Comparison of ENCODE assay signal across 1 cellular context in the genomic region with DNA sequence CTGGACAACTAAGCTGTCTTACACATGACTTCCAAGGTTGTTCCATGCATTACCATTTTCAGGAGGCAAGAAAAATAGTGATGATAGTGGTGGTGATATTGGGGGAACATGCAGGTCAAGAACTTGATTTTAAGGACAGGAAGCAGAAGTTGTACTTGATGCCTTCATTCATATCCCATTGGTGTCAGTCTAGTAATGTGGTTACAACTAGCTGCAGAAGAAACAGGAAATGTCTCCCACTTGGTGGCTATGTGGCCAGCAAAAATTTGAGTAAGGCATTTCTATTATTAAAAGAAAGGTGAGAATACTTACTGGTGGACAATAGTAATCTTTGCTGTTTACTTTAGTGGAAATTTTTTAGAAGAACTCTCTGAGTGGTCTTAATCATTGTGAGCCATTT.
TF ChIP-seq lines count a peak whose summit lies in the region.

No MANE protein-coding gene starts in this region.

TF ChIP-seq in SK-N-SH, 30 proteins besides CTCF, POLR2A, EP300 and RAD21 (continued from another document):
- TF ChIP-seq, protein P1, sequence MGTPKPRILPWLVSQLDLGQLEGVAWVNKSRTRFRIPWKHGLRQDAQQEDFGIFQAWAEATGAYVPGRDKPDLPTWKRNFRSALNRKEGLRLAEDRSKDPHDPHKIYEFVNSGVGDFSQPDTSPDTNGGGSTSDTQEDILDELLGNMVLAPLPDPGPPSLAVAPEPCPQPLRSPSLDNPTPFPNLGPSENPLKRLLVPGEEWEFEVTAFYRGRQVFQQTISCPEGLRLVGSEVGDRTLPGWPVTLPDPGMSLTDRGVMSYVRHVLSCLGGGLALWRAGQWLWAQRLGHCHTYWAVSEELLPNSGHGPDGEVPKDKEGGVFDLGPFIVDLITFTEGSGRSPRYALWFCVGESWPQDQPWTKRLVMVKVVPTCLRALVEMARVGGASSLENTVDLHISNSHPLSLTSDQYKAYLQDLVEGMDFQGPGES (IDR thresholded peaks at IDR 0.05; ENCODE audit: low read depth, low read length) = no peak
- TF ChIP-seq, protein P2, sequence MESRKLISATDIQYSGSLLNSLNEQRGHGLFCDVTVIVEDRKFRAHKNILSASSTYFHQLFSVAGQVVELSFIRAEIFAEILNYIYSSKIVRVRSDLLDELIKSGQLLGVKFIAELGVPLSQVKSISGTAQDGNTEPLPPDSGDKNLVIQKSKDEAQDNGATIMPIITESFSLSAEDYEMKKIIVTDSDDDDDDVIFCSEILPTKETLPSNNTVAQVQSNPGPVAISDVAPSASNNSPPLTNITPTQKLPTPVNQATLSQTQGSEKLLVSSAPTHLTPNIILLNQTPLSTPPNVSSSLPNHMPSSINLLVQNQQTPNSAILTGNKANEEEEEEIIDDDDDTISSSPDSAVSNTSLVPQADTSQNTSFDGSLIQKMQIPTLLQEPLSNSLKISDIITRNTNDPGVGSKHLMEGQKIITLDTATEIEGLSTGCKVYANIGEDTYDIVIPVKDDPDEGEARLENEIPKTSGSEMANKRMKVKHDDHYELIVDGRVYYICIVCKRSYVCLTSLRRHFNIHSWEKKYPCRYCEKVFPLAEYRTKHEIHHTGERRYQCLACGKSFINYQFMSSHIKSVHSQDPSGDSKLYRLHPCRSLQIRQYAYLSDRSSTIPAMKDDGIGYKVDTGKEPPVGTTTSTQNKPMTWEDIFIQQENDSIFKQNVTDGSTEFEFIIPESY (IDR thresholded peaks at IDR 0.05; ENCODE audit: borderline replicate concordance, low read depth) = no peak
- no peak for TF ChIP-seq SIN3A (IDR thresholded peaks at IDR 0.05; ENCODE audit: borderline replicate concordance, low read depth, low read length)
- no peak for TF ChIP-seq CHD2 (IDR thresholded peaks at IDR 0.05; ENCODE audit: low read length, partially characterized antibody)
- TF ChIP-seq TCF12 (IDR thresholded peaks at IDR 0.05) = no peak
- no peak for TF ChIP-seq ELF1 (IDR thresholded peaks at IDR 0.05)
- TF ChIP-seq NFIC (IDR thresholded peaks at IDR 0.05; ENCODE audit: borderline replicate concordance) = no peak
- TF ChIP-seq SMC3 (IDR thresholded peaks at IDR 0.05; ENCODE audit: low read depth, low read length) = no peak
